ENCODE assay signal across 1 cellular context in the genomic region with DNA sequence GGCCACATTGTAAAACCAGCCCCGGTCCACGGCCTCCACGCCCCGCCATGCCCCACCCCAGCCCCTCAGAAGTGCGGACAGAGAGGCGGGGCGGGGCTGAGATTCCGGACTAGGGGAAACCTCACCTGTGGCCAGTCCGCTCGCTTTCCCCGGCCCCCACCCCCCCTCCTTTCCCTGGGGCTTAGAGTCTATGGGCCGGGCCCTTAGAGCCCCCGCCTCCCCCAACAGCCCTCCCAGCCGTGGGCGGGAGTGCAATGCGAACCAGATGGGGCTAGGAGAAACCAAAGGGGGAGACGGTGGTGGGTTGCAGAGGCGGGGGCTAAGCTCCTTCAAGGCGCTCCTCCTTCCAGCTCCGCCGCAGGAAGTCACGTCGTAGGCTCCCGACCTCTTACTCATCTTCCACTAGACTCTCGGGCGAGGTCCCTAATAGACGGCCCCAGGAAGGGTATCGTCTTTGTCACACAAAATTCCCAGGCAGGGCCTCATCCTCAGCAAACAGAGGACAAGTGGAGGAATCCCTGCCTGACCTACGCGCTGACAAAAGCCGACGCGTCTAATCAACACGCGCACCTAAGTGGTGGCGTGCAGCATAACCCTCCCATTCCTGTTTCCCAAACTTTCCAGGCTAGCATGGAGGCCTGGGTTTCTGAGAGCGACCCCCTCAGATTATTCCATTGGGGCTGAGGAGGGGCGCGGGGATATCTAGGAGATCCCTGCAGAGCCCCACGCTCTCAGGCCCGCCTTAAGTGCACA.
TF ChIP-seq lines count a peak whose summit lies in the region.

No MANE protein-coding gene starts in this region.

TF ChIP-seq in HepG2, 621 proteins besides CTCF, POLR2A, EP300 and RAD21 (continued from another document and continues in another):
- TF ChIP-seq, protein P1, sequence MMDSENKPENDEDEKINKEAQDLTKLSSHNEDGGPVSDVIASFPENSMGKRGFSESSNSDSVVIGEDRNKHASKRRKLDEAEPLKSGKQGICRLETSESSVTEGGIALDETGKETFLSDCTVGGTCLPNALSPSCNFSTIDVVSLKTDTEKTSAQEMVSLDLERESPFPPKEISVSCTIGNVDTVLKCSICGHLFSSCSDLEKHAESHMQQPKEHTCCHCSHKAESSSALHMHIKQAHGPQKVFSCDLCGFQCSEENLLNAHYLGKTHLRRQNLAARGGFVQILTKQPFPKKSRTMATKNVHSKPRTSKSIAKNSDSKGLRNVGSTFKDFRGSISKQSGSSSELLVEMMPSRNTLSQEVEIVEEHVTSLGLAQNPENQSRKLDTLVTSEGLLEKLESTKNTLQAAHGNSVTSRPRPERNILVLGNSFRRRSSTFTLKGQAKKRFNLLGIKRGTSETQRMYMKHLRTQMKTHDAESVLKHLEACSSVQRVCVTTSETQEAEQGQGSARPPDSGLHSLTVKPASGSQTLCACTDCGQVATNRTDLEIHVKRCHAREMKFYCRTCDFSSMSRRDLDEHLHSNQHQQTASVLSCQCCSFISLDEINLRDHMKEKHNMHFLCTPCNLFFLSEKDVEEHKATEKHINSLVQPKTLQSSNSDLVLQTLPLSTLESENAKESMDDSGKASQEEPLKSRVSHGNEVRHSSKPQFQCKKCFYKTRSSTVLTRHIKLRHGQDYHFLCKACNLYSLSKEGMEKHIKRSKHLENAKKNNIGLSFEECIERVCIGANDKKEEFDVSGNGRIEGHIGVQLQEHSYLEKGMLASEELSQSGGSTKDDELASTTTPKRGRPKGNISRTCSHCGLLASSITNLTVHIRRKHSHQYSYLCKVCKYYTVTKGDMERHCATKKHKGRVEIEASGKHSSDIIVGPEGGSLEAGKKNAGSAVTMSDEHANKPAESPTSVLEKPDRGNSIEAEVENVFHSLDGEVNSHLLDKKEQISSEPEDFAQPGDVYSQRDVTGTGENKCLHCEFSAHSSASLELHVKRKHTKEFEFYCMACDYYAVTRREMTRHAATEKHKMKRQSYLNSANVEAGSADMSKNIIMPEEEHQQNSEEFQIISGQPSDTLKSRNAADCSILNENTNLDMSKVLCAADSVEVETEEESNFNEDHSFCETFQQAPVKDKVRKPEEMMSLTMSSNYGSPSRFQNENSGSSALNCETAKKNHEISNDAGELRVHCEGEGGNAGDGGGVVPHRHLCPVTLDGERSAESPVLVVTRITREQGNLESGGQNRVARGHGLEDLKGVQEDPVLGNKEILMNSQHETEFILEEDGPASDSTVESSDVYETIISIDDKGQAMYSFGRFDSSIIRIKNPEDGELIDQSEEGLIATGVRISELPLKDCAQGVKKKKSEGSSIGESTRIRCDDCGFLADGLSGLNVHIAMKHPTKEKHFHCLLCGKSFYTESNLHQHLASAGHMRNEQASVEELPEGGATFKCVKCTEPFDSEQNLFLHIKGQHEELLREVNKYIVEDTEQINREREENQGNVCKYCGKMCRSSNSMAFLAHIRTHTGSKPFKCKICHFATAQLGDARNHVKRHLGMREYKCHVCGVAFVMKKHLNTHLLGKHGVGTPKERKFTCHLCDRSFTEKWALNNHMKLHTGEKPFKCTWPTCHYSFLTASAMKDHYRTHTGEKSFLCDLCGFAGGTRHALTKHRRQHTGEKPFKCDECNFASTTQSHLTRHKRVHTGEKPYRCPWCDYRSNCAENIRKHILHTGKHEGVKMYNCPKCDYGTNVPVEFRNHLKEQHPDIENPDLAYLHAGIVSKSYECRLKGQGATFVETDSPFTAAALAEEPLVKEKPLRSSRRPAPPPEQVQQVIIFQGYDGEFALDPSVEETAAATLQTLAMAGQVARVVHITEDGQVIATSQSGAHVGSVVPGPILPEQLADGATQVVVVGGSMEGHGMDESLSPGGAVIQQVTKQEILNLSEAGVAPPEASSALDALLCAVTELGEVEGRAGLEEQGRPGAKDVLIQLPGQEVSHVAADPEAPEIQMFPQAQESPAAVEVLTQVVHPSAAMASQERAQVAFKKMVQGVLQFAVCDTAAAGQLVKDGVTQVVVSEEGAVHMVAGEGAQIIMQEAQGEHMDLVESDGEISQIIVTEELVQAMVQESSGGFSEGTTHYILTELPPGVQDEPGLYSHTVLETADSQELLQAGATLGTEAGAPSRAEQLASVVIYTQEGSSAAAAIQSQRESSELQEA (CRISPR knock-in tag; IDR thresholded peaks at IDR 0.05; ENCODE audit: not compliant biosample characterization) = no peak
- TF ChIP-seq HNRNPLL (IDR thresholded peaks at IDR 0.05; ENCODE audit: low read depth, low read length, poor library complexity, severe bottlenecking) = no peak
- no peak for TF ChIP-seq MEIS2 (CRISPR knock-in tag; IDR thresholded peaks at IDR 0.05)
- TF ChIP-seq GZF1 (CRISPR knock-in tag; IDR thresholded peaks at IDR 0.05) = no peak
- no peak for TF ChIP-seq TMF1 (CRISPR knock-in tag; IDR thresholded peaks at IDR 0.05; ENCODE audit: low read depth)
- no peak for TF ChIP-seq ERF (CRISPR knock-in tag; IDR thresholded peaks at IDR 0.05)
- TF ChIP-seq, protein P2, sequence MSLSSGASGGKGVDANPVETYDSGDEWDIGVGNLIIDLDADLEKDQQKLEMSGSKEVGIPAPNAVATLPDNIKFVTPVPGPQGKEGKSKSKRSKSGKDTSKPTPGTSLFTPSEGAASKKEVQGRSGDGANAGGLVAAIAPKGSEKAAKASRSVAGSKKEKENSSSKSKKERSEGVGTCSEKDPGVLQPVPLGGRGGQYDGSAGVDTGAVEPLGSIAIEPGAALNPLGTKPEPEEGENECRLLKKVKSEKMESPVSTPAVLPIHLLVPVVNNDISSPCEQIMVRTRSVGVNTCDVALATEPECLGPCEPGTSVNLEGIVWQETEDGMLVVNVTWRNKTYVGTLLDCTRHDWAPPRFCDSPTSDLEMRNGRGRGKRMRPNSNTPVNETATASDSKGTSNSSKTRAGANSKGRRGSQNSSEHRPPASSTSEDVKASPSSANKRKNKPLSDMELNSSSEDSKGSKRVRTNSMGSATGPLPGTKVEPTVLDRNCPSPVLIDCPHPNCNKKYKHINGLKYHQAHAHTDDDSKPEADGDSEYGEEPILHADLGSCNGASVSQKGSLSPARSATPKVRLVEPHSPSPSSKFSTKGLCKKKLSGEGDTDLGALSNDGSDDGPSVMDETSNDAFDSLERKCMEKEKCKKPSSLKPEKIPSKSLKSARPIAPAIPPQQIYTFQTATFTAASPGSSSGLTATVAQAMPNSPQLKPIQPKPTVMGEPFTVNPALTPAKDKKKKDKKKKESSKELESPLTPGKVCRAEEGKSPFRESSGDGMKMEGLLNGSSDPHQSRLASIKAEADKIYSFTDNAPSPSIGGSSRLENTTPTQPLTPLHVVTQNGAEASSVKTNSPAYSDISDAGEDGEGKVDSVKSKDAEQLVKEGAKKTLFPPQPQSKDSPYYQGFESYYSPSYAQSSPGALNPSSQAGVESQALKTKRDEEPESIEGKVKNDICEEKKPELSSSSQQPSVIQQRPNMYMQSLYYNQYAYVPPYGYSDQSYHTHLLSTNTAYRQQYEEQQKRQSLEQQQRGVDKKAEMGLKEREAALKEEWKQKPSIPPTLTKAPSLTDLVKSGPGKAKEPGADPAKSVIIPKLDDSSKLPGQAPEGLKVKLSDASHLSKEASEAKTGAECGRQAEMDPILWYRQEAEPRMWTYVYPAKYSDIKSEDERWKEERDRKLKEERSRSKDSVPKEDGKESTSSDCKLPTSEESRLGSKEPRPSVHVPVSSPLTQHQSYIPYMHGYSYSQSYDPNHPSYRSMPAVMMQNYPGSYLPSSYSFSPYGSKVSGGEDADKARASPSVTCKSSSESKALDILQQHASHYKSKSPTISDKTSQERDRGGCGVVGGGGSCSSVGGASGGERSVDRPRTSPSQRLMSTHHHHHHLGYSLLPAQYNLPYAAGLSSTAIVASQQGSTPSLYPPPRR (CRISPR knock-in tag; IDR thresholded peaks at IDR 0.05; ENCODE audit: borderline replicate concordance) = no peak
- TF ChIP-seq ARNT2 (CRISPR knock-in tag; IDR thresholded peaks at IDR 0.05; ENCODE audit: low read depth) = no peak
- no peak for TF ChIP-seq KAT8 (CRISPR knock-in tag; IDR thresholded peaks at IDR 0.05)
- no peak for TF ChIP-seq SP5 (CRISPR knock-in tag; IDR thresholded peaks at IDR 0.05; ENCODE audit: borderline replicate concordance, low read depth)
- no peak for TF ChIP-seq ZNF292 (CRISPR knock-in tag; IDR thresholded peaks at IDR 0.05; ENCODE audit: borderline replicate concordance, low read depth)
- TF ChIP-seq TARDBP (CRISPR knock-in tag; IDR thresholded peaks at IDR 0.05) = 0 out of 2 replicates have a peak, but pooled peaks have one; percentile 12
- TF ChIP-seq ZKSCAN8 (CRISPR knock-in tag; IDR thresholded peaks at IDR 0.05; ENCODE audit: borderline replicate concordance) = 0 out of 2 replicates have a peak, but pooled peaks have one; percentile 43
- TF ChIP-seq ZSCAN31 (CRISPR knock-in tag; IDR thresholded peaks at IDR 0.05; ENCODE audit: low read depth) = no peak
- TF ChIP-seq, protein P3, sequence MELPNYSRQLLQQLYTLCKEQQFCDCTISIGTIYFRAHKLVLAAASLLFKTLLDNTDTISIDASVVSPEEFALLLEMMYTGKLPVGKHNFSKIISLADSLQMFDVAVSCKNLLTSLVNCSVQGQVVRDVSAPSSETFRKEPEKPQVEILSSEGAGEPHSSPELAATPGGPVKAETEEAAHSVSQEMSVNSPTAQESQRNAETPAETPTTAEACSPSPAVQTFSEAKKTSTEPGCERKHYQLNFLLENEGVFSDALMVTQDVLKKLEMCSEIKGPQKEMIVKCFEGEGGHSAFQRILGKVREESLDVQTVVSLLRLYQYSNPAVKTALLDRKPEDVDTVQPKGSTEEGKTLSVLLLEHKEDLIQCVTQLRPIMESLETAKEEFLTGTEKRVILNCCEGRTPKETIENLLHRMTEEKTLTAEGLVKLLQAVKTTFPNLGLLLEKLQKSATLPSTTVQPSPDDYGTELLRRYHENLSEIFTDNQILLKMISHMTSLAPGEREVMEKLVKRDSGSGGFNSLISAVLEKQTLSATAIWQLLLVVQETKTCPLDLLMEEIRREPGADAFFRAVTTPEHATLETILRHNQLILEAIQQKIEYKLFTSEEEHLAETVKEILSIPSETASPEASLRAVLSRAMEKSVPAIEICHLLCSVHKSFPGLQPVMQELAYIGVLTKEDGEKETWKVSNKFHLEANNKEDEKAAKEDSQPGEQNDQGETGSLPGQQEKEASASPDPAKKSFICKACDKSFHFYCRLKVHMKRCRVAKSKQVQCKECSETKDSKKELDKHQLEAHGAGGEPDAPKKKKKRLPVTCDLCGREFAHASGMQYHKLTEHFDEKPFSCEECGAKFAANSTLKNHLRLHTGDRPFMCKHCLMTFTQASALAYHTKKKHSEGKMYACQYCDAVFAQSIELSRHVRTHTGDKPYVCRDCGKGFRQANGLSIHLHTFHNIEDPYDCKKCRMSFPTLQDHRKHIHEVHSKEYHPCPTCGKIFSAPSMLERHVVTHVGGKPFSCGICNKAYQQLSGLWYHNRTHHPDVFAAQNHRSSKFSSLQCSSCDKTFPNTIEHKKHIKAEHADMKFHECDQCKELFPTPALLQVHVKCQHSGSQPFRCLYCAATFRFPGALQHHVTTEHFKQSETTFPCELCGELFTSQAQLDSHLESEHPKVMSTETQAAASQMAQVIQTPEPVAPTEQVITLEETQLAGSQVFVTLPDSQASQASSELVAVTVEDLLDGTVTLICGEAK (IDR thresholded peaks at IDR 0.05) = no peak
- TF ChIP-seq, protein P3 (CRISPR knock-in tag; IDR thresholded peaks at IDR 0.05) = no peak
- 0 out of 2 replicates have a peak, but pooled peaks have one; percentile 12 for TF ChIP-seq WIZ (CRISPR knock-in tag; IDR thresholded peaks at IDR 0.05)
- TF ChIP-seq ZNF496 (CRISPR knock-in tag; IDR thresholded peaks at IDR 0.05; ENCODE audit: insufficient replicate concordance) = no peak
- peak; percentile 50; the same call in 1 of the 2 replicates for TF ChIP-seq GABPB1 (CRISPR knock-in tag; IDR thresholded peaks at IDR 0.05)
- peak; percentile 24; the same call in 1 of the 2 replicates for TF ChIP-seq ZNF709 (CRISPR knock-in tag; IDR thresholded peaks at IDR 0.05)
- TF ChIP-seq, protein P4, sequence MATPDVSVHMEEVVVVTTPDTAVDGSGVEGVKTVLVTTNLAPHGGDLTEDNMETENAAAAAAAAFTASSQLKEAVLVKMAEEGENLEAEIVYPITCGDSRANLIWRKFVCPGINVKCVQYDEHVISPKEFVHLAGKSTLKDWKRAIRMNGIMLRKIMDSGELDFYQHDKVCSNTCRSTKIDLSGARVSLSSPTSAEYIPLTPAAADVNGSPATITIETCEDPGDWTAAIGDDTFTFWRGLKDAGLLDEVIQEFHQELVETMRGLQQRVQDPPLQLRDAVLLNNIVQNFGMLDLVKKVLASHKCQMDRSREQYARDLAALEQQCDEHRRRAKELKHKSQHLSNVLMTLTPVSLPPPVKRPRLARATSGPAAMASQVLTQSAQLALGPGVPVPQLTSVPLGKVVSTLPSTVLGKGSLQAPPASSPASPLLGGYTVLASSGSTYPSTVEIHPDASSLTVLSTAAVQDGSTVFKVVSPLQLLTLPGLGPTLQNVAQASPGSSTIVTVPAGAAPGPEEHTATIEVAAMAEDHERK (CRISPR knock-in tag; IDR thresholded peaks at IDR 0.05; ENCODE audit: low read depth) = no peak
- TF ChIP-seq, protein P5, sequence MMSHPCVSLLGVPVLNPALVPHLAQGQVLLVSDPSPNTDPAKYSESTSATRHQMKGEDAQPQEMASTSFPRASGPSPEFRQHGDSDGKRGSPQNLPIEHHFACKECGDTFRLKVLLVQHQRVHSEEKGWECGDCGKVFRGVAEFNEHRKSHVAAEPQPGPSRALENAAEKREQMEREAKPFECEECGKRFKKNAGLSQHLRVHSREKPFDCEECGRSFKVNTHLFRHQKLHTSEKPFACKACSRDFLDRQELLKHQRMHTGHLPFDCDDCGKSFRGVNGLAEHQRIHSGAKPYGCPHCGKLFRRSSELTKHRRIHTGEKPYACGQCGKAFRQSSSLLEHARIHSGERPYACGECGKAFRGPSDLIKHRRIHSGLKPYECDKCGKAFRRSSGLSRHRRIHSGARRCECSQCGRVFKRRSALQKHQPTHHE (CRISPR knock-in tag; IDR thresholded peaks at IDR 0.05; ENCODE audit: borderline replicate concordance) = 0 out of 2 replicates have a peak, but pooled peaks have one; percentile 30
- no peak for TF ChIP-seq FOXP1 (IDR thresholded peaks at IDR 0.05)
- no peak for TF ChIP-seq FOXP1 (CRISPR knock-in tag; IDR thresholded peaks at IDR 0.05)
- no peak for TF ChIP-seq SIN3A (IDR thresholded peaks at IDR 0.05; ENCODE audit: borderline replicate concordance, low read depth, low read length)
